In the genomic region with DNA sequence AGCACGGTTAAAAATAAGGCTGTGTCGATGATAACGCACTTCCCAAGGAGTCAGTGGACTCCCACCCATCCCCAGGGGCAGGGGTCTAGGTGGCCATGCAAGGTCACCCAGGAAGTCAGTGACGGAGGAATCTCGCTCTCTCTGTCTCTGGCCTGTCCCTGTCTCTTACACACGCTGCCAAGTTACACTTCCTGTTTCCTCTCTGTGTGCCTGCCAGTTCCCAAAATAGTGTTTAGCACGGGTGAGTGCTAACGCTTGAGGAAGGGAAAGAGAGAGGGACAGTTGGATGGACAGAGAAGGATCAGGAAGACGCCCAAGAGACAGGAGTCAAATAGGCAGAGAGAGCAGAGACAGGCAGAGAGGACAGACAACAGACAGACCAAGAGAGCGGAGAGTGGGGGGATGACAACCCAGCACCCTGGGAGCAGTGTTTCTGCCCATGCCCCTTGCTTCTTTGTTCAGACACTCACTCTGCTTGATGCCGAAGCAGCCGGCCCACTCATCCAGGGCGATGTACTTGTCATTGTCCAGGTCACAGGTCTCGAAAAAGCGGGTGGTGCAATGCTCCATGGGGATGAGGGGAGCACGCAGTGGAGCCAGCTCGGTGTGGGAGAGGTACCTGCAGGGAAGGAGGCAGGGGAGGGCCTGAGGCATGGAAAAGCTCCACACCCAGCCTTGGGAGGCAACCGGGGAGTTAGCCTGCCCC, we compare ENCODE assay signal across 8 cellular contexts. TPM values are rescaled to one million over a fixed set of nuclear protein-coding genes. Genes with fewer than 3 reads are reported as not detected.
DNase-seq lines count a peak whose midpoint lies in the region; ATAC-seq and TF ChIP-seq lines count a peak whose summit lies in the region.

No MANE protein-coding gene starts in this region.

- H3K27me3 ChIP-seq in spleen (replicated peaks in 1 of 7) = no peaks in the 10 kb centered on the region

- no peaks in the 10 kb centered on the region for H3K9me3 Mint-ChIP-seq in activated T-cell treated with anti-CD3 and anti-CD28 coated beads, Interleukin-2, amount 50 U/mL, for 72 hours
- H3K9me3 Mint-ChIP-seq in stimulated activated naive CD8-positive, alpha-beta T cell treated with anti-CD3 and anti-CD28 coated beads, Interleukin-15, amount 100 ng/mL, for 72 hours = no peaks in the 10 kb centered on the region

- TF ChIP-seq POLR2A in spleen (IDR thresholded peaks at IDR 0.05) = no peak

- no peaks in the 10 kb centered on the region for H3K9me3 ChIP-seq in spleen

- no peak overlapping the region for H3K27ac Mint-ChIP-seq in activated T-cell treated with anti-CD3 and anti-CD28 coated beads, Interleukin-2, amount 50 U/mL, for 72 hours
- H3K27ac Mint-ChIP-seq in stimulated activated naive CD8-positive, alpha-beta T cell treated with anti-CD3 and anti-CD28 coated beads, Interleukin-15, amount 100 ng/mL, for 72 hours = peak overlapping the region in 1 of 2 donors; percentile 45

- H3K4me3 ChIP-seq in spleen = no peak overlapping the region

- 34 to 41% (median 38%) methylated on average over 18 of the region's 18 CpGs for WGBS in spleen, 5 donors

- H3K4me3 Mint-ChIP-seq in activated T-cell treated with anti-CD3 and anti-CD28 coated beads, Interleukin-2, amount 50 U/mL, for 72 hours = no peak overlapping the region
- H3K4me3 Mint-ChIP-seq in stimulated activated naive CD8-positive, alpha-beta T cell treated with anti-CD3 and anti-CD28 coated beads, Interleukin-15, amount 100 ng/mL, for 72 hours = no peak overlapping the region

- intact Hi-C loops in spleen (cut with DNase I; ENCODE audit: low total_unique reads) = no loop called here

- H3K36me3 Mint-ChIP-seq in activated T-cell treated with anti-CD3 and anti-CD28 coated beads, Interleukin-2, amount 50 U/mL, for 72 hours (ENCODE audit: insufficient read depth in 2 of 2) = no peaks in the 10 kb centered on the region

- no peak for TF ChIP-seq CTCF in spleen (IDR thresholded peaks at IDR 0.05 in 8 of 11, conservative IDR thresholded peaks at IDR 0.05 in 3 of 11)

- peaks cover 8% of the 10 kb centered on the region for H3K27me3 Mint-ChIP-seq in activated T-cell treated with anti-CD3 and anti-CD28 coated beads, Interleukin-2, amount 50 U/mL, for 72 hours (ENCODE audit: low read depth)
- no peaks in the 10 kb centered on the region for H3K27me3 Mint-ChIP-seq in stimulated activated naive CD8-positive, alpha-beta T cell treated with anti-CD3 and anti-CD28 coated beads, Interleukin-15, amount 100 ng/mL, for 72 hours

- H3K4me1 Mint-ChIP-seq in activated T-cell treated with anti-CD3 and anti-CD28 coated beads, Interleukin-2, amount 50 U/mL, for 72 hours (ENCODE audit: low read depth) = peaks cover 19% of the 10 kb centered on the region
- peaks cover 24% of the 10 kb centered on the region for H3K4me1 Mint-ChIP-seq in stimulated activated naive CD8-positive, alpha-beta T cell treated with anti-CD3 and anti-CD28 coated beads, Interleukin-15, amount 100 ng/mL, for 72 hours

- H3K36me3 ChIP-seq in spleen = peaks cover 0 to 66% (median 15%) of the 10 kb centered on the region in 6 donors

- H3K27ac ChIP-seq in spleen = peak overlapping the region; percentile 1 to 76 (median 69)

- DNase-seq in SKM-1 treated with dmso at 0.1 percent for 144 hours (lab: John Stamatoyannopoulos, UW; ENCODE audit: unreplicated experiment) (peak; percentile 63), germinal center (ENCODE audit: low spot score) (peak; percentile 40), spleen (no peak)
- no peak for DNase-seq in activated T-cell treated with anti-CD3 and anti-CD28 coated beads, Interleukin-2, amount 50 U/mL, for 72 hours
- DNase-seq in effector CD4-positive, alpha-beta T cell = no peak
- DNase-seq in stimulated activated naive CD8-positive, alpha-beta T cell treated with anti-CD3 and anti-CD28 coated beads, Interleukin-15, amount 100 ng/mL, for 72 hours = no peak

- ATAC-seq in GM21447 (IDR thresholded peaks at IDR 0.05; ENCODE audit: unreplicated experiment) (peak; percentile 32), HG02798 (IDR thresholded peaks at IDR 0.05; ENCODE audit: poor library complexity, unreplicated experiment) (no peak)
- ATAC-seq in activated T-cell treated with anti-CD3 and anti-CD28 coated beads, Interleukin-2, amount 50 U/mL, for 72 hours (replicated peaks in 1 of 2) = no peak
- no peak for ATAC-seq in stimulated activated naive CD8-positive, alpha-beta T cell treated with anti-CD3 and anti-CD28 coated beads, Interleukin-15, amount 100 ng/mL, for 72 hours

- peaks cover 29 to 81% (median 55%) of the 10 kb centered on the region in 6 donors for H3K4me1 ChIP-seq in spleen

RNA-seq across cellular contexts. Expression of a gene that starts 22.9 kb away (rescaled TPM):
- 100 to 1,000 TPM; 320 to 963 (median 552) TPM for total RNA-seq in spleen
- polyA plus RNA-seq in spleen = 100 to 1,000 TPM in 2 of 3 donors, 10 to 100 TPM in 1; 76.5 to 195 (median 135) TPM
- total RNA-seq in activated T-cell treated with anti-CD3 and anti-CD28 coated beads, Interleukin-2, amount 50 U/mL, for 72 hours = not detected

Comparison
In these comparisons a context has a peak if more than half of its experiments do, and no peak if none do; other contexts are left out.
1. DNase-seq: peak in SKM-1 treated with dmso at 0.1 percent for 144 hours (single experiment) and germinal center (single experiment); none in spleen (single experiment), activated T-cell treated with anti-CD3 and anti-CD28 coated beads, Interleukin-2, amount 50 U/mL, for 72 hours (0 of 2), effector CD4-positive, alpha-beta T cell (single experiment) and stimulated activated naive CD8-positive, alpha-beta T cell treated with anti-CD3 and anti-CD28 coated beads, Interleukin-15, amount 100 ng/mL, for 72 hours (0 of 2).
2. RNA of a gene that starts 22.9 kb away (total RNA-seq): 320 to 963 TPM in spleen; not detected in activated T-cell treated with anti-CD3 and anti-CD28 coated beads, Interleukin-2, amount 50 U/mL, for 72 hours; every median in the first group is over 100 times any median in the second.